Comparison of ENCODE assay signal across 10 cellular contexts in the genomic region with DNA sequence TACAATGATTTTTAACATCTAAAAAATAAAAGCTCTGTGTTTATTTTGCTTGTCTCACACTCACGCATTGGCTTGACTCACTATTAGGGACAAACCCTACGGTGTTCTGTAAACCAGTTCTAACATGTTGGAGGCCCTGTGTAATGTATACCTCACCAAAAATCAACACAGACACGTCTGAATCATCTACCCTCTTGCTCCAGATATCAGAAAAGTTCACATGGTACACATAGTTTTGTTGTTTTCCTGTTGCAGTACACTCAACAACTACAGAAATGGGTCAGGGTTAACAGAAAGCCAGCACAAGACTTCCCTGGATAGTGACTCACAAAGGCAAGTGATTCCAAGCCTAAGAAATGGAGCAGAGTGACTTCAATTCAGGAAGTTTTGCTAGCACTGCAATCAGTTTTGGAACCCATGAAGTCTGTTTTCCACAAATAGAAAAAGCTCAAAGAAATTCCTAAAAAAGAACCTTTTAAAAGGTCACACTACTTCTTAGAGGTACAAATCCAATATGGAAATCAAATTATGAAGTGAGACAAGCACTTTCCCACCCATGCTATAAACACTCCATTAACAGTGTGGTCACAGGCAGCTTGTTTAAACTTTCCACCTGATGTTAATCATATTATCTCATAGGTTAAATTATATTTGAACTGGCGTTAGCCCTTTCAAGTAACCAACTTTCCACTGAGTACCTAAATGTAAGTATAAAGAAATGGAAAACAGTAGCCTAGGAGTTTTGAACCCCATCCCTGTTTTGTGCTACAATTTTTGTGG.
DNase-seq lines count a peak whose midpoint lies in the region; ATAC-seq, FAIRE-seq and TF ChIP-seq lines count a peak whose summit lies in the region.
"Had no signal": no experiment of that assay in that cellular context is flagged by ENCODE, and none has a peak within 500 bp of the region (broad histone marks: within the 10 kb centered on the region; RNA-seq: fewer than 3 reads in every experiment).

No MANE protein-coding gene starts in this region.

- H3K36me3 ChIP-seq in HCT116 (ENCODE audit: control insufficient read depth in 1 of 2, insufficient read depth in 2 of 2, low read length in 2 of 2) (no peaks in the 10 kb centered on the region), small intestine (ENCODE audit: control insufficient read depth in 2 of 2, insufficient read depth in 2 of 2, low read length in 2 of 2) (peaks cover 0 to 2% of the 10 kb centered on the region in 2 donors)

- peak; percentile 13; the same call in 1 of the 2 replicates for TF ChIP-seq RAD21 in HCT116 (IDR thresholded peaks at IDR 0.05; ENCODE audit: low read depth)

- no peaks in the 10 kb centered on the region for H3K27me3 Mint-ChIP-seq in H9 (ENCODE audit: low read depth)
- H3K27me3 Mint-ChIP-seq in activated naive CD4-positive, alpha-beta T cell treated with anti-CD3 and anti-CD28 coated beads, Interleukin-2, amount 10 ng/mL, durations not matched to agents 7 days and 5 days = peaks cover 7% of the 10 kb centered on the region

- no peak overlapping the region for H4K91ac ChIP-seq in H9 (ENCODE audit: insufficient read length, low read depth, low read length)

- no peak overlapping the region for H2BK15ac ChIP-seq in H9 (ENCODE audit: low read depth, low read length)

- peak; percentile 69 for DNase-seq in HCT116 (ENCODE audit: low read depth, low spot score)
- DNase-seq in astrocyte of the cerebellum (ENCODE audit: low read depth) = peak; percentile 53
- DNase-seq in right cardiac atrium = no peak
- peak; percentile 22 for DNase-seq in small intestine
- no peak for DNase-seq in NCI-H2029 treated with DMSO at 0.1 percent for 48 hours (lab: John Stamatoyannopoulos, UW)
- no peak for DNase-seq in H9
- no peak for DNase-seq in activated naive CD4-positive, alpha-beta T cell treated with anti-CD3 and anti-CD28 coated beads, Interleukin-2, amount 10 ng/mL, durations not matched to agents 7 days and 5 days
- no peak for DNase-seq in stimulated activated CD4-positive, alpha-beta T cell treated with anti-CD3 and anti-CD28 coated beads, Interleukin-2, amount 100 ng/mL, for 48 hours
- DNase-seq: NCI-H1092 had no signal

- H3K23ac ChIP-seq in H9 (ENCODE audit: insufficient read length, low read depth, low read length) = no peak overlapping the region

- RAD21 ChIA-PET in HCT116 (lab: Charles Lee; ENCODE audit: low non-redundant PET in 1 of 2, low total read pairs in 2 of 2, uncharacterized antibody in 2 of 2, unreplicated experiment in 2 of 2) = no interaction called here

- H3K23me2 ChIP-seq in H9 (ENCODE audit: insufficient read length, low read depth, low read length, poor library complexity, severe bottlenecking) = no peaks in the 10 kb centered on the region

- TF ChIP-seq CTCF in HCT116 (IDR thresholded peaks at IDR 0.05 in 2 of 3, conservative IDR thresholded peaks at IDR 0.05 in 1 of 3; ENCODE audit: borderline replicate concordance in 1 of 3, insufficient read depth in 1 of 3, low read depth in 2 of 3, low read length in 2 of 3) (no peak), astrocyte of the cerebellum (IDR thresholded peaks at IDR 0.05; ENCODE audit: low read depth, low read length, missing control alignments) (no peak), H9 (conservative IDR thresholded peaks at IDR 0.05) (no peak)

- no peak overlapping the region for H3K4me3 ChIP-seq in HCT116 (replicated peaks in 1 of 2; ENCODE audit: low read depth in 1 of 2, low read length in 2 of 2)
- no peak overlapping the region for H3K4me3 ChIP-seq in astrocyte of the cerebellum (ENCODE audit: low read depth, low read length)
- H3K4me3 ChIP-seq in right cardiac atrium (ENCODE audit: low read length) = no peak overlapping the region
- no peak overlapping the region for H3K4me3 ChIP-seq in small intestine (ENCODE audit: low read depth in 1 of 2, low read length in 2 of 2)

- WGBS in right cardiac atrium = 31% methylated on average over 4 of the region's 4 CpGs
- 38 to 56% (median 48%) methylated on average over 4 of the region's 4 CpGs for WGBS in small intestine, 3 donors
- WGBS in H9 (ENCODE audit: extremely low coverage, insufficient read length, low lambda C conversion rate) = no CpG with 5 or more reads among the region's 4 CpGs

- H3K18ac ChIP-seq in H9 (ENCODE audit: insufficient read length, low read depth, low read length) = no peak overlapping the region

- H2AFZ ChIP-seq in HCT116 (ENCODE audit: low read depth, low read length, poor library complexity, severe bottlenecking) = no peak overlapping the region
- no peak overlapping the region for H2AFZ ChIP-seq in H9 (ENCODE audit: low read length)

- in situ Hi-C loops in astrocyte of the cerebellum (cut with HindIII; ENCODE audit: low sequenced_read_pairs) = no loop called here

- no peak overlapping the region for H3T11ph ChIP-seq in H9 (ENCODE audit: low read length)

- no peaks in the 10 kb centered on the region for H3K79me2 ChIP-seq in HCT116 (ENCODE audit: insufficient read depth, low read length)
- no peaks in the 10 kb centered on the region for H3K79me2 ChIP-seq in H9 (ENCODE audit: insufficient read depth, low read length)

- H2BK12ac ChIP-seq in H9 (ENCODE audit: insufficient read length, low read depth, low read length) = no peak overlapping the region

- ATAC-seq in HCT116 (peak; percentile 84), right cardiac atrium (peak; percentile 84 to 86)

- BruUV-seq in HCT116 (replicated peaks; lab: Mats Ljungman, UMichigan) = no TSS peak

- intact Hi-C loops in HCT116 (cut with micrococcal nuclease) = loop anchor here (5.0 kb wide), 1 partner anchor 84 kb away; no protein-coding TSS in a partner anchor
- intact Hi-C loops in right cardiac atrium (cut with DNase I) = loop anchor here in 1 of 4 donors (10.0 kb wide), 1 partner anchor 52 kb away; no protein-coding TSS in a partner anchor

- H3K27ac ChIP-seq in HCT116 (ENCODE audit: low read depth, low read length) (peak overlapping the region; percentile 43; the same call in 1 of the 2 replicates), right cardiac atrium (ENCODE audit: low read length) (no peak overlapping the region), small intestine (ENCODE audit: low read depth in 1 of 2, low read length in 1 of 2) (no peak overlapping the region), H9 (ENCODE audit: insufficient read length, low read depth, low read length) (no peak overlapping the region)

- no peak overlapping the region for H2BK5ac ChIP-seq in H9 (ENCODE audit: insufficient read length, low read length)

- no peaks in the 10 kb centered on the region for H3K79me1 ChIP-seq in H9 (ENCODE audit: insufficient read depth, low read depth, low read length, poor library complexity, severe bottlenecking)

- H3K27ac Mint-ChIP-seq in H9 = no peak overlapping the region
- H3K27ac Mint-ChIP-seq in activated naive CD4-positive, alpha-beta T cell treated with anti-CD3 and anti-CD28 coated beads, Interleukin-2, amount 10 ng/mL, durations not matched to agents 7 days and 5 days = no peak overlapping the region

- CTCF ChIA-PET in HCT116 (lab: Charles Lee) = no interaction called here
- CTCF ChIA-PET in activated naive CD4-positive, alpha-beta T cell treated with anti-CD3 and anti-CD28 coated beads, Interleukin-2, amount 10 ng/mL, durations not matched to agents 7 days and 5 days (lab: Charles Lee) = interaction anchor here (0.5 kb wide), 1 partner anchor 9 kb away, joined by 3 read pairs; no protein-coding TSS in a partner anchor

- no peak for TF ChIP-seq POLR2A in HCT116 (IDR thresholded peaks at IDR 0.05; ENCODE audit: borderline replicate concordance, extremely low read depth, insufficient read depth, insufficient read length)

- no peak overlapping the region for H2BK120ac ChIP-seq in H9 (ENCODE audit: low read depth, low read length, poor library complexity, severe bottlenecking)

- H3K4me2 ChIP-seq in HCT116 (ENCODE audit: low read length) (peak overlapping the region; percentile 57), H9 (ENCODE audit: insufficient read depth, insufficient read length, low read length) (no peak overlapping the region)

- H3K56ac ChIP-seq in H9 (ENCODE audit: insufficient read length, low read depth, low read length) = no peak overlapping the region

- no peaks in the 10 kb centered on the region for H3K36me3 Mint-ChIP-seq in H9 (ENCODE audit: insufficient read depth in 1 of 3, low read depth in 3 of 3)
- H3K36me3 Mint-ChIP-seq in activated naive CD4-positive, alpha-beta T cell treated with anti-CD3 and anti-CD28 coated beads, Interleukin-2, amount 10 ng/mL, durations not matched to agents 7 days and 5 days = no peaks in the 10 kb centered on the region

- H3K4me3 Mint-ChIP-seq in H9 = no peak overlapping the region
- no peak overlapping the region for H3K4me3 Mint-ChIP-seq in activated naive CD4-positive, alpha-beta T cell treated with anti-CD3 and anti-CD28 coated beads, Interleukin-2, amount 10 ng/mL, durations not matched to agents 7 days and 5 days
- H3K4me3 Mint-ChIP-seq: neural crest cell had no signal

- POLR2A ChIA-PET in HCT116 (lab: Charles Lee) = interaction anchor here (1.2 kb wide), 1 partner anchor 10 kb away, joined by 3 read pairs; no protein-coding TSS in a partner anchor

- H3K4me1 ChIP-seq in HCT116 (ENCODE audit: control insufficient read depth in 1 of 2, insufficient read depth in 2 of 2, low read length in 2 of 2) (peaks cover 3 to 30% of the 10 kb centered on the region in 2 experiments), right cardiac atrium (ENCODE audit: control insufficient read depth, insufficient read depth, low read length) (no peaks in the 10 kb centered on the region), small intestine (ENCODE audit: control insufficient read depth in 2 of 2, insufficient read depth in 1 of 2, low read depth in 1 of 2, low read length in 1 of 2) (peaks cover 1 to 3% of the 10 kb centered on the region in 2 donors), H9 (ENCODE audit: insufficient read depth, low read length) (no peaks in the 10 kb centered on the region)

- H3K9ac ChIP-seq in HCT116 (ENCODE audit: low read length) = peak overlapping the region; percentile 30; the same call in 1 of the 2 replicates
- no peak overlapping the region for H3K9ac ChIP-seq in H9 (ENCODE audit: extremely low read depth, insufficient read length, low read length)

- H2AK5ac ChIP-seq in H9 (ENCODE audit: insufficient read length, low read length) = no peak overlapping the region

- H3K4ac ChIP-seq in H9 (ENCODE audit: low read depth, low read length) = no peak overlapping the region

- no peak overlapping the region for H4K8ac ChIP-seq in H9 (replicated peaks; ENCODE audit: insufficient read length, low read depth, low read length)

- H4K20me1 ChIP-seq in HCT116 (ENCODE audit: insufficient read depth) (no peaks in the 10 kb centered on the region), H9 (ENCODE audit: control insufficient read depth, insufficient read depth, insufficient read length) (no peaks in the 10 kb centered on the region)

- H3K9me3 Mint-ChIP-seq in H9 = no peaks in the 10 kb centered on the region
- no peaks in the 10 kb centered on the region for H3K9me3 Mint-ChIP-seq in activated naive CD4-positive, alpha-beta T cell treated with anti-CD3 and anti-CD28 coated beads, Interleukin-2, amount 10 ng/mL, durations not matched to agents 7 days and 5 days
- H3K9me3 Mint-ChIP-seq: neural crest cell had no signal

- no peaks in the 10 kb centered on the region for H3K9me3 ChIP-seq in HCT116 (ENCODE audit: control insufficient read depth in 1 of 2, insufficient read depth in 1 of 2, low read depth in 1 of 2, low read length in 2 of 2)
- no peaks in the 10 kb centered on the region for H3K9me3 ChIP-seq in right cardiac atrium (ENCODE audit: control insufficient read depth, low read length)
- H3K9me3 ChIP-seq in small intestine (ENCODE audit: control insufficient read depth, low read depth) = no peaks in the 10 kb centered on the region
- H3K9me3 ChIP-seq in H9 (ENCODE audit: control insufficient read depth, low read depth, low read length) = no peaks in the 10 kb centered on the region

- no peak for FAIRE-seq in small intestine (lab: Jason Lieb, UNC)

- peaks cover 0 to 14% of the 10 kb centered on the region in 2 experiments; a peak in 3 of 4 replicates for H3K4me1 Mint-ChIP-seq in H9
- no peaks in the 10 kb centered on the region for H3K4me1 Mint-ChIP-seq in activated naive CD4-positive, alpha-beta T cell treated with anti-CD3 and anti-CD28 coated beads, Interleukin-2, amount 10 ng/mL, durations not matched to agents 7 days and 5 days

- no peak overlapping the region for H4K5ac ChIP-seq in H9 (ENCODE audit: insufficient read length, low read depth, low read length)

- no peaks in the 10 kb centered on the region for H3K9me2 ChIP-seq in HCT116 (ENCODE audit: insufficient read depth)

- no peak overlapping the region for H2BK20ac ChIP-seq in H9 (ENCODE audit: low read depth, low read length, poor library complexity, severe bottlenecking)

- no peak overlapping the region for H3K14ac ChIP-seq in H9 (ENCODE audit: insufficient read depth, low read length)

- H3K27me3 ChIP-seq in HCT116 (ENCODE audit: insufficient read depth, low read length) (no peaks in the 10 kb centered on the region), right cardiac atrium (ENCODE audit: control insufficient read depth, insufficient read depth) (no peaks in the 10 kb centered on the region), small intestine (ENCODE audit: control insufficient read depth in 2 of 2, insufficient read depth in 2 of 2, low read length in 2 of 2) (no peaks in the 10 kb centered on the region), H9 (ENCODE audit: insufficient read depth, low read length) (no peaks in the 10 kb centered on the region)

Comparison
In these comparisons a context has a peak if more than half of its experiments do, and no peak if none do; other contexts are left out.
1. DNase-seq: peak in HCT116 (single experiment), astrocyte of the cerebellum (single experiment) and small intestine (single experiment); none in right cardiac atrium (0 of 3), NCI-H2029 treated with DMSO at 0.1 percent for 48 hours (single experiment), H9 (single experiment), activated naive CD4-positive, alpha-beta T cell treated with anti-CD3 and anti-CD28 coated beads, Interleukin-2, amount 10 ng/mL, durations not matched to agents 7 days and 5 days (single experiment) and stimulated activated CD4-positive, alpha-beta T cell treated with anti-CD3 and anti-CD28 coated beads, Interleukin-2, amount 100 ng/mL, for 48 hours (0 of 2).